Comparison of ENCODE assay signal across 8 cellular contexts in the genomic region with DNA sequence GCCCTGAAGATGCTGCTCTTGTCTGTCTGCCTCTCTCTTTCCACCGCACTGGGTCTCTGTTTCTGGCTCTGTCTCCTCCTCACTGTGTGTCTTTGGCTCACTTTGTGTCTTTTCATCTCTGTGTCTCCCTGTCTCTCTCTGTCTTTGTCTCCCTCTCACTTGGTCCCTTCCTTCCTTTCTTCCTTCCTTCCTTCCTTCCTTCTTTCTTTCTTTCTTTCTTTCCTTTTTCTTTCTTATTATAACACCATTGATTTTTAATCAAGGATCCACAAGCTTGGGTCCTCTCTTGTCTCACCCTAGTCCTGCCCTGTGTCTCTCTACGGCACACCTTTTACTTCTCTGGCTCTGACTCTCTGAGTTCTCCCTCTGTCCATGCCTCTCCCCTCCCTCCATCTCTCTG. TPM values are rescaled to one million over a fixed set of nuclear protein-coding genes. Genes with fewer than 3 reads are reported as not detected.
"Had no signal": no experiment of that assay in that cellular context is flagged by ENCODE, and none has a peak within 500 bp of the region (broad histone marks: within the 10 kb centered on the region; RNA-seq: fewer than 3 reads in every experiment).

No MANE protein-coding gene starts in this region.

- H3K27ac ChIP-seq: HL-60, KMS-11 had no signal

- H3K27ac Mint-ChIP-seq: GM23338, HFFc6, IgD-negative memory B cell had no signal

- H3K36me3 Mint-ChIP-seq: IgD-negative memory B cell had no signal

- H3K4me1 Mint-ChIP-seq: IgD-negative memory B cell had no signal

- H3K4me3 Mint-ChIP-seq: GM23338, HFFc6, IgD-negative memory B cell had no signal

- ATAC-seq: GM23338, HepG2 had no signal

- H3K9ac ChIP-seq: KMS-11 had no signal

- DNase-seq: HCEC 1CT, HFFc6, KBM-7 had no signal

- H2AFZ ChIP-seq: GM23338 had no signal

- H3K9me3 Mint-ChIP-seq: GM23338, HFFc6 had no signal

- H3K4me3 ChIP-seq: GM23338 had no signal

- H3K4me2 ChIP-seq: GM23338, KMS-11 had no signal

RNA-seq across cellular contexts. Expression of a gene that starts 14.3 kb away (rescaled TPM):
- polyA plus RNA-seq: HepG2, IgD-negative memory B cell had no signal

RNA-seq across cellular contexts. Expression of a gene that starts 46.9 kb away (rescaled TPM):
- polyA plus RNA-seq: GM23338, HepG2, IgD-negative memory B cell had no signal
